Comparison of ENCODE assay signal across 9 cellular contexts in the genomic region with DNA sequence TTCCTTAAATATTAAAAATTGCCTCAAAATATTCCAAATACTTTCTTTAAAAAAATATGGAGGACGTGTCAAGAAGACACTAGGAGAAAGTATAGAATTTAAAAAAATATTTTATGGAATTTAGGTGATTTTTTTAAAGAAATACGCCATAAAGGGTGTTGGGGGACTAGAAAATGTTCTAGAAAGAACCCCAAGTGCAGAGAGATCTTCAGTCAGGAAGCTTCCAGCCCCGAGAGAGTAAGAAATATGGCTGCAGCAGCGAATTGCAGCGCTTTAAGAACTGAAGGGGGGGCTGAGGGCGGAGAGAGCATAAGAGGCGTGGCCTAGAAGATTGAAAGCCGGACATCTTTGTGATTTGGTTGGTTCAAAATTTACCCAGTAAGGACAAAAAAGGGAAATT. TPM values are rescaled to one million over a fixed set of nuclear protein-coding genes. Genes with fewer than 3 reads are reported as not detected.
DNase-seq lines count a peak whose midpoint lies in the region; ATAC-seq and TF ChIP-seq lines count a peak whose summit lies in the region.
"Had no signal": no experiment of that assay in that cellular context is flagged by ENCODE, and none has a peak within 500 bp of the region (broad histone marks: within the 10 kb centered on the region; RNA-seq: fewer than 3 reads in every experiment).

A gene (minus strand): TSS at position 248 of the 400 bp plus-strand sequence.

- peak within 1 kb of the TSS; percentile 70 to 88 (median 74) for H3K27ac ChIP-seq in right lobe of liver
- H3K27ac ChIP-seq: C4-2B had no signal

- H3K9me3 ChIP-seq in adipocyte (ENCODE audit: control insufficient read depth, low read length) (no peaks in the 10 kb centered on the region), right lobe of liver (no peaks in the 10 kb centered on the region)

- no peaks in the 10 kb centered on the region for H3K27me3 Mint-ChIP-seq in stimulated activated memory B cell treated with anti-CD40 and anti-IgM and Interleukin-4, amounts not matched to agents 10 μg/mL and 1 μg/mL and 100 μg/mL, for 72 hours

- no peak within 1 kb of the TSS for H3K27ac Mint-ChIP-seq in stimulated activated memory B cell treated with anti-CD40 and anti-IgM and Interleukin-4, amounts not matched to agents 10 μg/mL and 1 μg/mL and 100 μg/mL, for 72 hours

- intact Hi-C loops in right lobe of liver (cut with DNase I), result loop anchor here (10.0 kb wide), 1 partner anchor 282 kb away; no protein-coding TSS in a partner anchor

- no peak for TF ChIP-seq CTCF in right lobe of liver (IDR thresholded peaks at IDR 0.05)

- no peak within 1 kb of the TSS for H3K4me3 Mint-ChIP-seq in stimulated activated memory B cell treated with anti-CD40 and anti-IgM and Interleukin-4, amounts not matched to agents 10 μg/mL and 1 μg/mL and 100 μg/mL, for 72 hours

- peak; percentile 54 for DNase-seq in stimulated activated CD8-positive, alpha-beta memory T cell treated with anti-CD3 and anti-CD28 coated beads, Interleukin-12 subunit alpha, Interleukin-12 subunit beta, amount 100 ng/mL, for 4 hours (ENCODE audit: low read depth)
- DNase-seq in stimulated activated CD8-positive, alpha-beta memory T cell treated with anti-CD3 and anti-CD28 coated beads, Interleukin-4, amount 100 ng/mL, for 48 hours, result no peak
- DNase-seq in adipocyte (ENCODE audit: low read depth) (peak; percentile 87), right lobe of liver (peak in 2 of 3 donors; percentile 62 to 75), medulla oblongata (ENCODE audit: extremely low spot score) (no peak), DMS53 treated with DMSO at 0.1 percent for 48 hours (lab: John Stamatoyannopoulos, UW; ENCODE audit: unreplicated experiment) (no peak)

- no peaks in the 10 kb centered on the region for H3K4me1 Mint-ChIP-seq in stimulated activated memory B cell treated with anti-CD40 and anti-IgM and Interleukin-4, amounts not matched to agents 10 μg/mL and 1 μg/mL and 100 μg/mL, for 72 hours

- peak in 3 of 4 donors; percentile 48 to 64 (median 54) for ATAC-seq in right lobe of liver
- ATAC-seq in stimulated activated memory B cell treated with anti-CD40 and anti-IgM and Interleukin-4, amounts not matched to agents 10 μg/mL and 1 μg/mL and 100 μg/mL, for 72 hours, result no peak
- no peak for ATAC-seq in GM19324 (IDR thresholded peaks at IDR 0.05; ENCODE audit: low FRiP score, unreplicated experiment)

- no peaks in the 10 kb centered on the region for H3K36me3 ChIP-seq in adipocyte (ENCODE audit: control insufficient read depth, insufficient read depth, low read length, severe bottlenecking)
- H3K36me3 ChIP-seq in right lobe of liver, result no peaks in the 10 kb centered on the region

- peaks cover 3% of the 10 kb centered on the region for H3K9me3 Mint-ChIP-seq in stimulated activated memory B cell treated with anti-CD40 and anti-IgM and Interleukin-4, amounts not matched to agents 10 μg/mL and 1 μg/mL and 100 μg/mL, for 72 hours

- H3K4me3 ChIP-seq in adipocyte (ENCODE audit: low read length) (peak within 1 kb of the TSS; percentile 84), right lobe of liver (peak within 1 kb of the TSS; percentile 39 to 68 (median 65))

- H3K27me3 ChIP-seq in adipocyte (replicated peaks; ENCODE audit: control insufficient read depth, insufficient read depth, low read length) (no peaks in the 10 kb centered on the region), right lobe of liver (no peaks in the 10 kb centered on the region)

- 24% methylated on average over 8 of the region's 8 CpGs for WGBS in right lobe of liver (ENCODE audit: insufficient coverage, low coverage, low lambda C conversion rate, missing lambda C conversion rate)

- H3K36me3 Mint-ChIP-seq in stimulated activated memory B cell treated with anti-CD40 and anti-IgM and Interleukin-4, amounts not matched to agents 10 μg/mL and 1 μg/mL and 100 μg/mL, for 72 hours, result no peaks in the 10 kb centered on the region

- H3K4me1 ChIP-seq in adipocyte (ENCODE audit: control insufficient read depth, insufficient read depth, low read length), result no peaks in the 10 kb centered on the region
- peaks cover 0 to 13% (median 3%) of the 10 kb centered on the region in 4 donors for H3K4me1 ChIP-seq in right lobe of liver

- TF ChIP-seq POLR2A in right lobe of liver (IDR thresholded peaks at IDR 0.05), result peak; percentile 84

- peak within 1 kb of the TSS; percentile 92 for H3K9ac ChIP-seq in adipocyte (ENCODE audit: low read length)

RNA-seq across cellular contexts. Expression of the gene that starts here (rescaled TPM):
- 100 to 1,000 TPM in 3 of 6 experiments, 10 to 100 TPM in 2, under 1 TPM in 1; 0.11 to 178 (median 99.4) TPM for total RNA-seq in right lobe of liver

Comparison
In these comparisons a context has a peak if more than half of its experiments do, and no peak if none do; other contexts are left out.
1. DNase-seq: peak in stimulated activated CD8-positive, alpha-beta memory T cell treated with anti-CD3 and anti-CD28 coated beads, Interleukin-12 subunit alpha, Interleukin-12 subunit beta, amount 100 ng/mL, for 4 hours (single experiment), adipocyte (single experiment) and right lobe of liver (2 of 3); none in stimulated activated CD8-positive, alpha-beta memory T cell treated with anti-CD3 and anti-CD28 coated beads, Interleukin-4, amount 100 ng/mL, for 48 hours (single experiment), medulla oblongata (single experiment) and DMS53 treated with DMSO at 0.1 percent for 48 hours (single experiment).
2. ATAC-seq: peak in right lobe of liver (3 of 4); none in stimulated activated memory B cell treated with anti-CD40 and anti-IgM and Interleukin-4, amounts not matched to agents 10 μg/mL and 1 μg/mL and 100 μg/mL, for 72 hours (single experiment) and GM19324 (single experiment).